In genomic region chr20:34211591-34211990, GRCh38 we compare ENCODE assay signal across 36 cellular contexts. TPM values are rescaled to one million over a fixed set of nuclear protein-coding genes. Genes with fewer than 3 reads are reported as not detected.
"Had no signal": no experiment of that assay in that cellular context is flagged by ENCODE, and none has a peak within 500 bp of the region (broad histone marks: within the 10 kb centered on the region; RNA-seq: fewer than 3 reads in every experiment).

No MANE protein-coding gene starts in this region.

- ATAC-seq: foreskin keratinocyte; gastroesophageal sphincter; heart left ventricle; left lung; mucosa of descending colon; natural killer cell treated with Interleukin-12 subunit alpha and Interleukin-12 subunit beta and Interleukin-15 and Interleukin-18, amount 100 ng/mL, for 72 hours; pancreas; sciatic nerve; stimulated activated naive CD8-positive, alpha-beta T cell treated with anti-CD3 and anti-CD28 coated beads, Interleukin-15, amount 100 ng/mL, for 72 hours had no signal

- H3K9me3 ChIP-seq: gastroesophageal sphincter, mucosa of descending colon, neutrophil, thyroid gland, vagina had no signal

- H3K79me2 ChIP-seq: hepatocyte had no signal

- H2AFZ ChIP-seq: hepatocyte had no signal

- H3K36me3 ChIP-seq: esophagus muscularis mucosa, gastroesophageal sphincter, heart left ventricle, left lung, neutrophil, pancreas, thyroid gland, vagina had no signal

- DNase-seq: dermis blood vessel endothelial cell; effector memory CD4-positive, alpha-beta T cell; foreskin keratinocyte; heart left ventricle; kidney; left lung; mesenchymal stem cell; mucosa of descending colon; naive B cell; pancreas; stimulated activated CD4-positive, alpha-beta T cell treated with anti-CD3 and anti-CD28 coated beads, Interleukin-12 subunit alpha, Interleukin-12 subunit beta, amount 100 ng/mL, for 4 hours; stimulated activated CD4-positive, alpha-beta T cell treated with anti-CD3 and anti-CD28 coated beads, Interleukin-1b, Interleukin-23, amount 100 ng/mL, for 48 hours; stimulated activated CD4-positive, alpha-beta T cell treated with anti-CD3 and anti-CD28 coated beads, Interleukin-4, amount 100 ng/mL, for 1 hour; stimulated activated CD8-positive, alpha-beta memory T cell treated with anti-CD3 and anti-CD28 coated beads, Interleukin-4, amount 100 ng/mL, for 48 hours; stimulated activated naive CD4-positive, alpha-beta T cell; stimulated activated naive CD8-positive, alpha-beta T cell treated with anti-CD3 and anti-CD28 coated beads, Interleukin-15, amount 100 ng/mL, for 72 hours; thyroid gland; trophoblast cell had no signal

- H3K9me3 Mint-ChIP-seq: natural killer cell treated with Interleukin-12 subunit alpha and Interleukin-12 subunit beta and Interleukin-15 and Interleukin-18, amount 100 ng/mL, for 72 hours had no signal

- H3K4me2 ChIP-seq: hepatocyte, smooth muscle cell had no signal

- H3K4me3 Mint-ChIP-seq: mesothelial cell of epicardium; naive B cell; natural killer cell treated with Interleukin-12 subunit alpha and Interleukin-12 subunit beta and Interleukin-15 and Interleukin-18, amount 100 ng/mL, for 72 hours; neural crest cell; stimulated activated naive CD8-positive, alpha-beta T cell treated with anti-CD3 and anti-CD28 coated beads, Interleukin-15, amount 100 ng/mL, for 72 hours had no signal

- H3K27ac Mint-ChIP-seq: mesothelial cell of epicardium; naive B cell; natural killer cell treated with Interleukin-12 subunit alpha and Interleukin-12 subunit beta and Interleukin-15 and Interleukin-18, amount 100 ng/mL, for 72 hours; stimulated activated naive CD8-positive, alpha-beta T cell treated with anti-CD3 and anti-CD28 coated beads, Interleukin-15, amount 100 ng/mL, for 72 hours had no signal

- H3K4me3 ChIP-seq: esophagus muscularis mucosa, gastroesophageal sphincter, heart left ventricle, hepatocyte, left lung, mucosa of descending colon, pancreas, smooth muscle cell, thyroid gland, vagina had no signal

- H3K27ac ChIP-seq: esophagus muscularis mucosa, foreskin keratinocyte, gastroesophageal sphincter, heart left ventricle, hepatocyte, left lung, neutrophil, pancreas, thyroid gland, vagina had no signal

- H3K27me3 ChIP-seq: esophagus muscularis mucosa, gastroesophageal sphincter, hepatocyte, pancreas, thyroid gland, vagina had no signal

- FAIRE-seq: endothelial cell of umbilical vein, kidney, pancreas had no signal

RNA-seq across cellular contexts. Expression of gene ASIP, which starts 29.6 kb away (rescaled TPM):
- total RNA-seq: dermis blood vessel endothelial cell; endothelial cell of umbilical vein; epithelial cell of proximal tubule; esophagus muscularis mucosa; fibroblast of lung; foreskin keratinocyte; hepatocyte; kidney; lung microvascular endothelial cell; mesothelial cell of epicardium; mucosa of descending colon; natural killer cell treated with Interleukin-12 subunit alpha and Interleukin-12 subunit beta and Interleukin-15 and Interleukin-18, amount 100 ng/mL, for 72 hours; neural crest cell; omental fat pad; pancreas; posterior vena cava; pulmonary artery endothelial cell; smooth muscle cell; temporal lobe; thyroid gland; vagina had no signal
- polyA plus RNA-seq: endothelial cell of umbilical vein, fibroblast of lung, foreskin keratinocyte, pancreas, smooth muscle cell had no signal
